In genomic region chr3:126263539-126263938, GRCh38 we compare ENCODE assay signal across 10 cellular contexts.
"Had no signal": no experiment of that assay in that cellular context is flagged by ENCODE, and none has a peak within 500 bp of the region (broad histone marks: within the 10 kb centered on the region; RNA-seq: fewer than 3 reads in every experiment).

No MANE protein-coding gene starts in this region.

- H3K4me3 ChIP-seq: GM23248, HAP-1 had no signal

- DNase-seq: GM23248, GOT3, H7, HFFc6, KBM-7 had no signal

- H3K4me1 Mint-ChIP-seq: IgD-negative memory B cell had no signal

- H3K27ac Mint-ChIP-seq: HFFc6, IgD-negative memory B cell had no signal

- H3K36me3 Mint-ChIP-seq: IgD-negative memory B cell had no signal

- H2AFZ ChIP-seq: GM23248 had no signal

- H3K4me3 Mint-ChIP-seq: HFFc6, IgD-negative memory B cell had no signal

- H3K9me3 ChIP-seq: HAP-1 had no signal

- ATAC-seq: HCT116, HepG2 had no signal

- H3K36me3 ChIP-seq: HAP-1 had no signal

- H3K27ac ChIP-seq: GM23248, HL-60 had no signal

- FAIRE-seq: HepG2 had no signal

- H3K9me3 Mint-ChIP-seq: HFFc6 had no signal
